Comparison of ENCODE assay signal across 20 cellular contexts in the genomic region with DNA sequence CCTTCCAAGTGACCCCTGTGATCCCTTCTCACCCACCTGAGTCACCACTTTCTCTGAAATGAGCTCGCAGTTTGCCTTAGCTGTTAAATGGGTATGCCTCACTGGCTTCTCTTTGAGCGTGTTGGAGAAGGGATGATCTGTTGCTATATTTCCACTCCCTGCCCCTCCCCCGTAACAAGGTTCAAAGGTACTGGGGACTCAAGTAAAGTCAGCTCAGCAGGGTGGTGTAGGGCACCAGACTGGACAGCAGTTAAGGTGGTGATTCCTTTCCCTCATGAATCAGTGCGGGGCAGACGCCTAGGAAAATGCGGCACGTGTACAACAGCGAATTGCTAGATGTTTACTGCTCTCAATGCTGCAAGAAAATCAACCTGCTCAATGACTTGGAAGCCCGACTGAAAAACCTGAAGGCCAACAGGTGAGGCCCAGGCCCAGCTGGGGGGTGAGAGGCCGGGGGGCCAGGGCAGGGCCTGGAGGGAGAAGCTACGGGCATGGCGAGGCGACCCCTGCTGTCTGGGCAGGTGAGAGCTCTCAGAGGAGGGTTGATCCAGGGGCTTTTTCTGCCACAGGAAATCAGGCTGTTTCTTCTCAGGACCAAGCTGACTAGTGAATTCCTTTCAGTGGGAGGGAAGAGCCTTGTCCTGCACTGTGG.
DNase-seq lines count a peak whose midpoint lies in the region; ATAC-seq and TF ChIP-seq lines count a peak whose summit lies in the region.
"Had no signal": no experiment of that assay in that cellular context is flagged by ENCODE, and none has a peak within 500 bp of the region (broad histone marks: within the 10 kb centered on the region; RNA-seq: fewer than 3 reads in every experiment).

No MANE protein-coding gene starts in this region.

- no peak for TF ChIP-seq POLR2A in esophagus squamous epithelium (IDR thresholded peaks at IDR 0.05)

- TF ChIP-seq RAD21 in liver (IDR thresholded peaks at IDR 0.05) = peak in 1 of 2 donors; percentile 30

- H3K4me1 ChIP-seq in Loucy (ENCODE audit: insufficient read depth, low read length, poor library complexity, severe bottlenecking) = no peaks in the 10 kb centered on the region
- peaks cover 6 to 28% (median 14%) of the 10 kb centered on the region in 4 donors for H3K4me1 ChIP-seq in liver (ENCODE audit: control insufficient read depth in 4 of 4, insufficient read depth in 4 of 4, low read length in 3 of 4)
- H3K4me1 ChIP-seq in esophagus squamous epithelium = peaks cover 0 to 5% (median 4%) of the 10 kb centered on the region in 3 donors
- H3K4me1 ChIP-seq: A549 had no signal

- H3K4me3 ChIP-seq in Loucy (ENCODE audit: low read length, poor library complexity, severe bottlenecking) (no peak overlapping the region), liver (ENCODE audit: low read depth in 1 of 3, low read length in 3 of 3) (no peak overlapping the region), esophagus squamous epithelium (no peak overlapping the region)
- H3K4me3 ChIP-seq: A549, GM23338 had no signal

- no peak overlapping the region for H2AFZ ChIP-seq in Loucy (ENCODE audit: low read length)
- H2AFZ ChIP-seq: GM23338 had no signal

- no peaks in the 10 kb centered on the region for H3F3A ChIP-seq in Loucy (ENCODE audit: low read depth)

- CTCF ChIA-PET in activated CD4-positive, alpha-beta memory T cell treated with anti-CD3 and anti-CD28 coated beads for 36 hours (lab: Charles Lee) = interaction anchor here (1.3 to 10.1 kb wide), 5 partner anchors 10 to 149 kb away, joined by 3 to 144 read pairs (median 31); no protein-coding TSS in a partner anchor

- H3K9me3 Mint-ChIP-seq in chondrocyte (ENCODE audit: low read depth) = no peaks in the 10 kb centered on the region
- H3K9me3 Mint-ChIP-seq in activated CD4-positive, alpha-beta memory T cell treated with anti-CD3 and anti-CD28 coated beads for 36 hours = no peaks in the 10 kb centered on the region
- H3K9me3 Mint-ChIP-seq: CD4-positive, alpha-beta memory T cell had no signal

- no peak overlapping the region for H3K4me2 ChIP-seq in Loucy (ENCODE audit: low read depth, low read length, poor library complexity, severe bottlenecking)
- H3K4me2 ChIP-seq: A549, GM23338, KMS-11 had no signal

- peaks cover 2% of the 10 kb centered on the region for H3K27me3 Mint-ChIP-seq in chondrocyte (ENCODE audit: low read depth)
- no peaks in the 10 kb centered on the region for H3K27me3 Mint-ChIP-seq in activated CD4-positive, alpha-beta memory T cell treated with anti-CD3 and anti-CD28 coated beads for 36 hours
- H3K27me3 Mint-ChIP-seq: CD4-positive, alpha-beta memory T cell had no signal

- H3K27ac Mint-ChIP-seq in chondrocyte (ENCODE audit: unreplicated experiment) = no peak overlapping the region
- no peak overlapping the region for H3K27ac Mint-ChIP-seq in activated CD4-positive, alpha-beta memory T cell treated with anti-CD3 and anti-CD28 coated beads for 36 hours
- H3K27ac Mint-ChIP-seq: CD4-positive, alpha-beta memory T cell; GM23338 had no signal

- H3K27ac ChIP-seq in liver (ENCODE audit: low read depth in 1 of 2, low read length in 2 of 2) (peak overlapping the region in 1 of 2 donors; percentile 4), esophagus squamous epithelium (no peak overlapping the region)
- H3K27ac ChIP-seq: A549, KMS-11 had no signal

- no peaks in the 10 kb centered on the region for H3K9me2 ChIP-seq in Loucy (replicated peaks; ENCODE audit: low read depth, low read length)

- H4K20me1 ChIP-seq in Loucy (ENCODE audit: insufficient read depth, low read length, poor library complexity, severe bottlenecking) = no peaks in the 10 kb centered on the region

- H3K36me3 ChIP-seq in Loucy (ENCODE audit: insufficient read depth, low read length) (peaks cover 29% of the 10 kb centered on the region; the same call in 1 of the 2 replicates), liver (ENCODE audit: control insufficient read depth in 4 of 4, insufficient read depth in 3 of 4, low read depth in 1 of 4, low read length in 3 of 4) (no peaks in the 10 kb centered on the region), esophagus squamous epithelium (peaks cover 0 to 63% (median 0%) of the 10 kb centered on the region in 3 donors)

- intact Hi-C loops in esophagus squamous epithelium (cut with DNase I) = loop anchor here (5.0 kb wide), 1 partner anchor 84 kb away; no protein-coding TSS in a partner anchor
- intact Hi-C loops in activated CD4-positive, alpha-beta memory T cell treated with anti-CD3 and anti-CD28 coated beads for 36 hours (cut with micrococcal nuclease) = loop anchor here (5.0 kb wide), 1 partner anchor 34 kb away; no protein-coding TSS in a partner anchor

- no peak for DNase-seq in GM10266 (ENCODE audit: extremely low spot score)
- no peak for DNase-seq in chondrocyte (ENCODE audit: low spot score)
- DNase-seq in globus pallidus (ENCODE audit: low spot score) = no peak
- DNase-seq in esophagus squamous epithelium (lab: John Stamatoyannopoulos, UW) = no peak
- no peak for DNase-seq in activated CD4-positive, alpha-beta memory T cell treated with anti-CD3 and anti-CD28 coated beads for 36 hours
- DNase-seq: Calu3; CD4-positive, alpha-beta memory T cell; DMS53; NCI-H1048; NCI-H1436; NCI-H2029; NCI-H2171; NCI-H526; Right ventricle myocardium superior had no signal

- POLR2A ChIA-PET in activated CD4-positive, alpha-beta memory T cell treated with anti-CD3 and anti-CD28 coated beads for 36 hours (lab: Charles Lee) = interaction anchor here (0.9 to 1.3 kb wide), 2 partner anchors 13 kb away, joined by 3 read pairs; no protein-coding TSS in a partner anchor

- H3K9me3 ChIP-seq in Loucy (ENCODE audit: insufficient read depth, low read depth, low read length) = no peaks in the 10 kb centered on the region
- H3K9me3 ChIP-seq in liver (ENCODE audit: control insufficient read depth in 4 of 4, low read length in 3 of 4) = no peaks in the 10 kb centered on the region
- no peaks in the 10 kb centered on the region for H3K9me3 ChIP-seq in esophagus squamous epithelium
- H3K9me3 ChIP-seq: A549 had no signal

- ATAC-seq in HG03135 (IDR thresholded peaks at IDR 0.05; ENCODE audit: unreplicated experiment) = no peak
- ATAC-seq: A549, GM23338 had no signal

- H3K4me1 Mint-ChIP-seq in chondrocyte (ENCODE audit: low read depth) = no peaks in the 10 kb centered on the region
- H3K4me1 Mint-ChIP-seq in activated CD4-positive, alpha-beta memory T cell treated with anti-CD3 and anti-CD28 coated beads for 36 hours (ENCODE audit: low read depth) = no peaks in the 10 kb centered on the region
- H3K4me1 Mint-ChIP-seq: GM23338 had no signal

- H3K9ac ChIP-seq in Loucy (ENCODE audit: low read depth, low read length, poor library complexity, severe bottlenecking) (no peak overlapping the region), liver (ENCODE audit: low read depth in 1 of 2, low read length in 2 of 2) (no peak overlapping the region)
- H3K9ac ChIP-seq: KMS-11 had no signal

- 89% methylated on average over 13 of the region's 13 CpGs for WGBS in liver
- 94 to 95% methylated on average over 7 to 9 of the region's 13 CpGs for WGBS in esophagus squamous epithelium, 2 donors

- H3K36me3 Mint-ChIP-seq in chondrocyte (ENCODE audit: low read depth) = no peaks in the 10 kb centered on the region
- peaks cover 29% of the 10 kb centered on the region for H3K36me3 Mint-ChIP-seq in activated CD4-positive, alpha-beta memory T cell treated with anti-CD3 and anti-CD28 coated beads for 36 hours

- no peak overlapping the region for H3K4me3 Mint-ChIP-seq in chondrocyte (ENCODE audit: unreplicated experiment)
- H3K4me3 Mint-ChIP-seq in activated CD4-positive, alpha-beta memory T cell treated with anti-CD3 and anti-CD28 coated beads for 36 hours = no peak overlapping the region
- H3K4me3 Mint-ChIP-seq: CD4-positive, alpha-beta memory T cell; GM23338 had no signal

- H3K79me2 ChIP-seq in Loucy (ENCODE audit: insufficient read depth, low read length) = no peaks in the 10 kb centered on the region

- H3K27me3 ChIP-seq in Loucy (ENCODE audit: insufficient read depth, low read length, poor library complexity, severe bottlenecking) = no peaks in the 10 kb centered on the region
- H3K27me3 ChIP-seq in liver (ENCODE audit: control insufficient read depth in 4 of 4, insufficient read depth in 4 of 4, low read length in 3 of 4) = no peaks in the 10 kb centered on the region
- no peaks in the 10 kb centered on the region for H3K27me3 ChIP-seq in esophagus squamous epithelium

- TF ChIP-seq CTCF in GM10266 (IDR thresholded peaks at IDR 0.05; ENCODE audit: control insufficient read depth, insufficient read depth, low read depth, missing control alignments) = peak; percentile 25
- TF ChIP-seq CTCF in Loucy (conservative IDR thresholded peaks at IDR 0.05; ENCODE audit: low read length) = peak; percentile 27; the same call in 1 of the 2 replicates
- peak; percentile 26 for TF ChIP-seq CTCF in chondrocyte (IDR thresholded peaks at IDR 0.05)
- TF ChIP-seq CTCF in liver (IDR thresholded peaks at IDR 0.05; ENCODE audit: low read depth, low read length, missing input control) = no peak
- TF ChIP-seq CTCF in esophagus squamous epithelium (IDR thresholded peaks at IDR 0.05) = no peak

TF ChIP-seq in liver, 16 proteins besides CTCF, POLR2A, EP300 and RAD21:
- TF ChIP-seq NR2F2 (IDR thresholded peaks at IDR 0.05) (no peak), YY1 (IDR thresholded peaks at IDR 0.05) (no peak), FOXA1 (IDR thresholded peaks at IDR 0.05) (no peak), JUND (IDR thresholded peaks at IDR 0.05) (no peak), TAF1 (conservative IDR thresholded peaks at IDR 0.05) (no peak), EGR1 (IDR thresholded peaks at IDR 0.05; ENCODE audit: low read depth in 2 of 2) (no peak), FOXA2 (IDR thresholded peaks at IDR 0.05) (no peak), HNF4G (IDR thresholded peaks at IDR 0.05) (peak; percentile 49), RXRA (IDR thresholded peaks at IDR 0.05) (peak in 1 of 2 donors; percentile 29), GABPA (IDR thresholded peaks at IDR 0.05 in 1 of 2, conservative IDR thresholded peaks at IDR 0.05 in 1 of 2) (no peak), SP1 (IDR thresholded peaks at IDR 0.05) (peak; percentile 22), HNF4A (conservative IDR thresholded peaks at IDR 0.05) (peak in 1 of 2 donors; percentile 73)
- TF ChIP-seq, protein P1, sequence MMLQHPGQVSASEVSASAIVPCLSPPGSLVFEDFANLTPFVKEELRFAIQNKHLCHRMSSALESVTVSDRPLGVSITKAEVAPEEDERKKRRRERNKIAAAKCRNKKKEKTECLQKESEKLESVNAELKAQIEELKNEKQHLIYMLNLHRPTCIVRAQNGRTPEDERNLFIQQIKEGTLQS (IDR thresholded peaks at IDR 0.05) = no peak
- TF ChIP-seq, protein P2, sequence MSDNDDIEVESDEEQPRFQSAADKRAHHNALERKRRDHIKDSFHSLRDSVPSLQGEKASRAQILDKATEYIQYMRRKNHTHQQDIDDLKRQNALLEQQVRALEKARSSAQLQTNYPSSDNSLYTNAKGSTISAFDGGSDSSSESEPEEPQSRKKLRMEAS (IDR thresholded peaks at IDR 0.05) = no peak

Comparison
In these comparisons a context has a peak if more than half of its experiments do, and no peak if none do; other contexts are left out.
1. CTCF ChIP-seq: peak in GM10266 (single experiment), Loucy (single experiment) and chondrocyte (single experiment); none in liver (single experiment) and esophagus squamous epithelium (0 of 6).